2 cellular contexts compared by ENCODE assay signal in genomic region chr14:23460960-23461359, GRCh38.
TF ChIP-seq lines count a peak whose summit lies in the region.

No MANE protein-coding gene starts in this region.

TF ChIP-seq in GM23338, 12 proteins besides CTCF, POLR2A, EP300 and RAD21:
- TF ChIP-seq ZNF331 (CRISPR knock-in tag; IDR thresholded peaks at IDR 0.05; ENCODE audit: low read depth) (no peak), STAT1 (IDR thresholded peaks at IDR 0.05; ENCODE audit: unreplicated experiment) (no peak), EZH2phosphoT487 (IDR thresholded peaks at IDR 0.05; ENCODE audit: unreplicated experiment) (no peak), POLR2AphosphoS5 (IDR thresholded peaks at IDR 0.05; ENCODE audit: low read depth) (no peak), EZH2 (IDR thresholded peaks at IDR 0.05; ENCODE audit: low read depth, unreplicated experiment) (no peak), CREB1 (CRISPR knock-in tag; IDR thresholded peaks at IDR 0.05; ENCODE audit: low read depth) (no peak), NANOG (IDR thresholded peaks at IDR 0.05; ENCODE audit: borderline replicate concordance) (no peak), REST (IDR thresholded peaks at IDR 0.05; ENCODE audit: unreplicated experiment) (no peak), ZNF114 (CRISPR knock-in tag; IDR thresholded peaks at IDR 0.05) (no peak), ETS1 (IDR thresholded peaks at IDR 0.05) (no peak)
TF ChIP-seq in GM23338: peak in this region for 0.

TF ChIP-seq in GM12878, 131 proteins besides CTCF, POLR2A, EP300 and RAD21:
- no peak for TF ChIP-seq RBBP5 (conservative IDR thresholded peaks at IDR 0.05)
- no peak for TF ChIP-seq TCF12 (IDR thresholded peaks at IDR 0.05; ENCODE audit: low read depth, low read length)
